ENCODE assay signal across 1 cellular context in the genomic region with DNA sequence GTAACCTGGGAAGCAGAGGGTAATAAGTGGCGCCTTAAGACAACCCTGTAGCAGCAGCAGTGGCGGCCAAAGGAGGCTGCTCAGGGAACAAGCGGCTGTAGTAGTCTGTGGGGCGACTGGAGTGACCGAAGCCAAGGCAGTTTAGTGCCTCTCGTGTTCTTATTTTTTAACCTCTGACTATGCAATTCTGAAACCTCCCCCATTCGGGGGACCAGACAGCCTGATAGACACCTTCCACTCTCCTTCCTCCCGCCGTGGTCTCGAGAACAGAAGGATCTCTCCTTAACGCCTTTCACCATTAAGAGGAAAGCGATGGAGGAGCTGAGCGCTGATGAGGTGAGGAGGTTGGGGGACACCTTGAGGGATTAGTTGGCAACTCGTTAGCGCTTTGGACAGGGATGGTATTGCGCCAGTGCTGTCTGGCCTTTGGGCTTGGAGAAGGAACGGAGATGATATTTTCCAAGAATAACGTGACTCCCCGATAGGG.
A peak's percentile ranks its signal among the peaks of the same experiment; 100 is the strongest.
TF ChIP-seq lines count a peak whose summit lies in the region.

No MANE protein-coding gene starts in this region.

TF ChIP-seq in K562, 482 proteins besides CTCF, POLR2A, EP300 and RAD21 (continued from another document):
- no peak for TF ChIP-seq NR2C1 (IDR thresholded peaks at IDR 0.05)
- TF ChIP-seq NR2C1 (tag; IDR thresholded peaks at IDR 0.05), result no peak
- peak; percentile 2; the same call in 1 of the 2 replicates for TF ChIP-seq MAFF (IDR thresholded peaks at IDR 0.05; ENCODE audit: low read length)
- TF ChIP-seq FOXK1 (CRISPR knock-in tag; IDR thresholded peaks at IDR 0.05; ENCODE audit: borderline replicate concordance), result no peak
- TF ChIP-seq TCF7 (IDR thresholded peaks at IDR 0.05; ENCODE audit: borderline replicate concordance), result no peak
- TF ChIP-seq ETV1 (tag; conservative IDR thresholded peaks at IDR 0.05; ENCODE audit: low read depth), result no peak
- peak; percentile 77; the same call in 1 of the 2 replicates for TF ChIP-seq ZNF263 (CRISPR knock-in tag; IDR thresholded peaks at IDR 0.05; ENCODE audit: borderline replicate concordance)
- TF ChIP-seq ZNF407 (IDR thresholded peaks at IDR 0.05; ENCODE audit: low read depth), result no peak
- no peak for TF ChIP-seq DLX4 (CRISPR knock-in tag; IDR thresholded peaks at IDR 0.05)
- TF ChIP-seq CCNT2 (IDR thresholded peaks at IDR 0.05; ENCODE audit: borderline replicate concordance, extremely low read depth, insufficient read length, low read depth, low read length), result no peak
- no peak for TF ChIP-seq KLF1 (tag; IDR thresholded peaks at IDR 0.05)
- no peak for TF ChIP-seq JUNB (CRISPR knock-in tag; conservative IDR thresholded peaks at IDR 0.05)
